In genomic region chr1:74057719-74058118, GRCh38 we compare ENCODE assay signal across 11 cellular contexts.
"Had no signal": no experiment of that assay in that cellular context is flagged by ENCODE, and none has a peak within 500 bp of the region (broad histone marks: within the 10 kb centered on the region; RNA-seq: fewer than 3 reads in every experiment).

No MANE protein-coding gene starts in this region.

- H3K4me3 ChIP-seq: GM23248, GM23338, HAP-1 had no signal

- H3K4me2 ChIP-seq: GM23338 had no signal

- H3K4me1 ChIP-seq: HAP-1 had no signal

- H2AFZ ChIP-seq: GM23248, GM23338 had no signal

- H3K9me3 ChIP-seq: HAP-1 had no signal

- FAIRE-seq: H1, H54 had no signal

- DNase-seq: GM23248, GOT3, H7, H9, HCEC 1CT, HFFc6 had no signal

- H3K27ac ChIP-seq: GM23248 had no signal

- ATAC-seq: GM23338, HCT116 had no signal

- H3K9ac ChIP-seq: GM23248 had no signal

- H3K36me3 ChIP-seq: HAP-1 had no signal
